Comparison of ENCODE assay signal across 8 cellular contexts in the genomic region with DNA sequence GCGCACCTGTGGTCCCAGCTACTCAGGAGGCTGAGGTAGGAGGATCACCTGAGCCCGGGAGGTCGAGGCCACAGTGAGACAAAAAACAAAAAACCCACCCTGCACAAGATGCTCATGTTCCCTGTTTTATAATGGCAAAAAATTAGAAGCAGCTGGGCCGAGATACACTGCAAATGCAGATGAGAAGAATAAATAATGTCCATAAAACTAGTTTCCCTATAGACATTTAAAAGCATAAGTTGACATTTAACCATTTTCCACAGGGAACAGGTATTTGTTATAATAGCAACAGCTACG. TPM values are rescaled to one million over a fixed set of nuclear protein-coding genes. Genes with fewer than 3 reads are reported as not detected.
DNase-seq lines count a peak whose midpoint lies in the region; ATAC-seq and TF ChIP-seq lines count a peak whose summit lies in the region.

No MANE protein-coding gene starts in this region.

- H3K27ac Mint-ChIP-seq in activated B cell treated with CpG ODN at 0.5 μM for 24 hours = peak overlapping the region; percentile 89
- H3K27ac Mint-ChIP-seq in stimulated activated effector memory CD8-positive, alpha-beta T cell treated with anti-CD3 and anti-CD28 coated beads, Interleukin-12 subunit alpha, Interleukin-12 subunit beta, amount 100 ng/mL, for 72 hours = peak overlapping the region; percentile 95

- H3K36me3 ChIP-seq in HEK293 (ENCODE audit: control insufficient read depth in 2 of 2, insufficient read depth in 1 of 2, low read length in 2 of 2) = no peaks in the 10 kb centered on the region
- no peaks in the 10 kb centered on the region for H3K36me3 ChIP-seq in hepatocyte (replicated peaks; ENCODE audit: insufficient read depth, low read depth)

- no peaks in the 10 kb centered on the region for H3K9me2 ChIP-seq in hepatocyte (replicated peaks; ENCODE audit: insufficient read depth)

- no peaks in the 10 kb centered on the region for H3K4me1 ChIP-seq in HEK293 (ENCODE audit: control insufficient read depth, insufficient read depth, low read length)
- peaks cover 25% of the 10 kb centered on the region for H3K4me1 ChIP-seq in hepatocyte (ENCODE audit: insufficient read depth)

- H3K27ac ChIP-seq in HEK293 (ENCODE audit: extremely low read depth, low read depth, low read length) (no peak overlapping the region; the same call in 1 of the 2 replicates), hepatocyte (peak overlapping the region; percentile 82)

- no peak for TF ChIP-seq CTCF in HEK293 (tag by site-specific recombination; IDR thresholded peaks at IDR 0.05)
- no peak for TF ChIP-seq CTCF in activated B cell treated with CpG ODN at 0.5 μM for 24 hours (IDR thresholded peaks at IDR 0.05)
- no peak for TF ChIP-seq CTCF in hepatocyte (IDR thresholded peaks at IDR 0.05; ENCODE audit: poor library complexity)

- no peaks in the 10 kb centered on the region for H3K27me3 Mint-ChIP-seq in activated B cell treated with CpG ODN at 0.5 μM for 24 hours

- 84% methylated on average over 5 of the region's 5 CpGs for WGBS in hepatocyte (ENCODE audit: low lambda C conversion rate, missing lambda C conversion rate)

- H3K9me3 ChIP-seq in HEK293 (ENCODE audit: control insufficient read depth, insufficient read depth, low read depth, low read length) (no peaks in the 10 kb centered on the region), hepatocyte (ENCODE audit: low read depth) (no peaks in the 10 kb centered on the region)

- ATAC-seq in activated B cell treated with CpG ODN at 0.5 μM for 24 hours (ENCODE audit: low read depth) (no peak), HG03039 (IDR thresholded peaks at IDR 0.05; ENCODE audit: unreplicated experiment) (no peak)
- no peak for ATAC-seq in stimulated activated effector memory CD8-positive, alpha-beta T cell treated with anti-CD3 and anti-CD28 coated beads, Interleukin-12 subunit alpha, Interleukin-12 subunit beta, amount 100 ng/mL, for 72 hours

- H3K4me3 Mint-ChIP-seq in activated B cell treated with CpG ODN at 0.5 μM for 24 hours = peak overlapping the region; percentile 91
- H3K4me3 Mint-ChIP-seq in stimulated activated effector memory CD8-positive, alpha-beta T cell treated with anti-CD3 and anti-CD28 coated beads, Interleukin-12 subunit alpha, Interleukin-12 subunit beta, amount 100 ng/mL, for 72 hours = peak overlapping the region; percentile 97

- H3K4me2 ChIP-seq in hepatocyte = peak overlapping the region; percentile 94

- no peaks in the 10 kb centered on the region for H3K27me3 ChIP-seq in hepatocyte

- H4K20me1 ChIP-seq in hepatocyte (ENCODE audit: insufficient read depth, poor library complexity, severe bottlenecking) = peaks cover 16% of the 10 kb centered on the region

- no peaks in the 10 kb centered on the region for H3K9me3 Mint-ChIP-seq in activated B cell treated with CpG ODN at 0.5 μM for 24 hours
- no peaks in the 10 kb centered on the region for H3K9me3 Mint-ChIP-seq in stimulated activated effector memory CD8-positive, alpha-beta T cell treated with anti-CD3 and anti-CD28 coated beads, Interleukin-12 subunit alpha, Interleukin-12 subunit beta, amount 100 ng/mL, for 72 hours

- H3K4me1 Mint-ChIP-seq in activated B cell treated with CpG ODN at 0.5 μM for 24 hours = peaks cover 35% of the 10 kb centered on the region
- peaks cover 25% of the 10 kb centered on the region for H3K4me1 Mint-ChIP-seq in stimulated activated effector memory CD8-positive, alpha-beta T cell treated with anti-CD3 and anti-CD28 coated beads, Interleukin-12 subunit alpha, Interleukin-12 subunit beta, amount 100 ng/mL, for 72 hours

- H3K79me2 ChIP-seq in hepatocyte = peaks cover 46% of the 10 kb centered on the region

- H2AFZ ChIP-seq in hepatocyte = peak overlapping the region; percentile 98

- H3K36me3 Mint-ChIP-seq in activated B cell treated with CpG ODN at 0.5 μM for 24 hours (ENCODE audit: low read depth) = peaks cover 7% of the 10 kb centered on the region
- peaks cover 17% of the 10 kb centered on the region for H3K36me3 Mint-ChIP-seq in stimulated activated effector memory CD8-positive, alpha-beta T cell treated with anti-CD3 and anti-CD28 coated beads, Interleukin-12 subunit alpha, Interleukin-12 subunit beta, amount 100 ng/mL, for 72 hours

- POLR2A ChIA-PET in HEK293 (lab: Yijun Ruan, JAX) (interaction anchor here (1.4 kb wide), 1 partner anchor 55 kb away, joined by 6 read pairs; no protein-coding TSS in a partner anchor), activated B cell treated with CpG ODN at 0.5 μM for 24 hours (lab: Charles Lee) (interaction anchor here (0.8 to 2.1 kb wide), 6 partner anchors 16 to 102 kb away, joined by 3 to 20 read pairs (median 8); partner anchors contain the start of gene PTPN23)

- CTCF ChIA-PET in HEK293 (lab: Yijun Ruan, JAX) (interaction anchor here (0.7 to 1.5 kb wide), 12 partner anchors 9 to 675 kb away, joined by 3 to 10 read pairs (median 3); no protein-coding TSS in a partner anchor), activated B cell treated with CpG ODN at 0.5 μM for 24 hours (lab: Charles Lee) (interaction anchor here (0.8 to 3.1 kb wide), 4 partner anchors 15 to 55 kb away, joined by 3 to 24 read pairs (median 4); no protein-coding TSS in a partner anchor)

- H3K4me3 ChIP-seq in HEK293 (ENCODE audit: low read depth, low read length) (peak overlapping the region; percentile 78), hepatocyte (peak overlapping the region; percentile 41)

- intact Hi-C loops in activated B cell treated with CpG ODN at 0.5 μM for 24 hours (cut with micrococcal nuclease) = loop anchor here (1.0 to 5.0 kb wide), 3 partner anchors 34 to 611 kb away; no protein-coding TSS in a partner anchor

- no peak for DNase-seq in activated B cell treated with CpG ODN at 0.5 μM for 24 hours
- no peak for DNase-seq in hepatocyte (ENCODE audit: low spot score)
- DNase-seq in stimulated activated effector memory CD8-positive, alpha-beta T cell treated with anti-CD3 and anti-CD28 coated beads, Interleukin-12 subunit alpha, Interleukin-12 subunit beta, amount 100 ng/mL, for 72 hours (ENCODE audit: low spot score in 2 of 2) = no peak
- no peak for DNase-seq in middle frontal gyrus (ENCODE audit: extremely low spot score, low spot score)
- no peak for DNase-seq in NOMO-1 treated with DMSO at 0.1 percent for 48 hours (lab: John Stamatoyannopoulos, UW; ENCODE audit: unreplicated experiment)
- DNase-seq in GM19240 (ENCODE audit: insufficient read length, low spot score) = no peak

TF ChIP-seq in HEK293, 187 proteins besides CTCF, POLR2A, EP300 and RAD21:
- TF ChIP-seq KLF17 (tag by site-specific recombination; IDR thresholded peaks at IDR 0.05) = no peak
- TF ChIP-seq ZNF670 (tag by site-specific recombination; IDR thresholded peaks at IDR 0.05; ENCODE audit: low read depth) = no peak
- TF ChIP-seq KLF10 (tag by site-specific recombination; IDR thresholded peaks at IDR 0.05) = no peak
- TF ChIP-seq ZNF280C (tag by site-specific recombination; IDR thresholded peaks at IDR 0.05) = no peak

RNA-seq across cellular contexts. Expression of gene SCAP, which starts 0.5 kb away (rescaled TPM):
- total RNA-seq in activated B cell treated with CpG ODN at 0.5 μM for 24 hours (82.5 and 84.3 TPM in 2 replicates), hepatocyte (73.8 and 94.8 TPM in 2 replicates)
- polyA plus RNA-seq in hepatocyte = 83.2 and 89.3 TPM in 2 replicates

RNA-seq across cellular contexts. Expression of gene ELP6, which starts 37.2 kb away (rescaled TPM):
- total RNA-seq in activated B cell treated with CpG ODN at 0.5 μM for 24 hours (37.8 and 45.4 TPM in 2 replicates), hepatocyte (21.1 and 34.4 TPM in 2 replicates)
- 32.6 and 37.3 TPM in 2 replicates for polyA plus RNA-seq in hepatocyte
